1 cellular context compared by ENCODE assay signal in the genomic region with DNA sequence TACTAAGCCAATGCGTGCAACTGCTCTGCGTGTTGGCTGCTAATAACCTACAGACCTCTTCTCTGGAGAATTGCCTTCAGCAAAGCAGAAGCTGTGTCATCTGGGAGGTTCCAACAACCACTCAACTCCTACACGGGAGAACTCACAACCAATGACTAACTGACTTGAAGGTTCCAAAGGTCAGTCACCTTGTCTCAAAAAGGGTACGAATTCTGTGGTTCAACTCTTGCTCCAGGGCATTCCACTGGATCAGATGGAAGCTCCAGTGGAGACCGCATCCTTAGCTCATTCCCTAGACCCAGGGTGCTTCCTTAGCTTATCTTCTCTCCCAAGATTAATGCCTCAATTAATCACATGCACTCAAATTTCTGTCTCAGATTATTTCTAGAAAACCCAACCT.
TF ChIP-seq lines count a peak whose summit lies in the region.

No MANE protein-coding gene starts in this region.

TF ChIP-seq in IMR-90, 13 proteins besides CTCF, POLR2A, EP300 and RAD21:
- TF ChIP-seq, protein P1, sequence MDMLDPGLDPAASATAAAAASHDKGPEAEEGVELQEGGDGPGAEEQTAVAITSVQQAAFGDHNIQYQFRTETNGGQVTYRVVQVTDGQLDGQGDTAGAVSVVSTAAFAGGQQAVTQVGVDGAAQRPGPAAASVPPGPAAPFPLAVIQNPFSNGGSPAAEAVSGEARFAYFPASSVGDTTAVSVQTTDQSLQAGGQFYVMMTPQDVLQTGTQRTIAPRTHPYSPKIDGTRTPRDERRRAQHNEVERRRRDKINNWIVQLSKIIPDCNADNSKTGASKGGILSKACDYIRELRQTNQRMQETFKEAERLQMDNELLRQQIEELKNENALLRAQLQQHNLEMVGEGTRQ (IDR thresholded peaks at IDR 0.05; ENCODE audit: low read depth, low read length), result no peak
- TF ChIP-seq MAZ (IDR thresholded peaks at IDR 0.05; ENCODE audit: borderline replicate concordance, low read depth, low read length), result no peak
- no peak for TF ChIP-seq MXI1 (IDR thresholded peaks at IDR 0.05; ENCODE audit: borderline replicate concordance, low read depth, low read length)
- no peak for TF ChIP-seq SMC3 (IDR thresholded peaks at IDR 0.05; ENCODE audit: low read depth, low read length)
- no peak for TF ChIP-seq CHD1 (IDR thresholded peaks at IDR 0.05; ENCODE audit: low read depth, low read length)
- TF ChIP-seq RCOR1 (IDR thresholded peaks at IDR 0.05; ENCODE audit: insufficient replicate concordance, low read length), result no peak
- TF ChIP-seq FOS (IDR thresholded peaks at IDR 0.05; ENCODE audit: low read depth, low read length), result no peak
- no peak for TF ChIP-seq BHLHE40 (IDR thresholded peaks at IDR 0.05; ENCODE audit: low read depth, low read length)
- no peak for TF ChIP-seq MAFK (IDR thresholded peaks at IDR 0.05; ENCODE audit: low read depth, low read length)
